In the genomic region with DNA sequence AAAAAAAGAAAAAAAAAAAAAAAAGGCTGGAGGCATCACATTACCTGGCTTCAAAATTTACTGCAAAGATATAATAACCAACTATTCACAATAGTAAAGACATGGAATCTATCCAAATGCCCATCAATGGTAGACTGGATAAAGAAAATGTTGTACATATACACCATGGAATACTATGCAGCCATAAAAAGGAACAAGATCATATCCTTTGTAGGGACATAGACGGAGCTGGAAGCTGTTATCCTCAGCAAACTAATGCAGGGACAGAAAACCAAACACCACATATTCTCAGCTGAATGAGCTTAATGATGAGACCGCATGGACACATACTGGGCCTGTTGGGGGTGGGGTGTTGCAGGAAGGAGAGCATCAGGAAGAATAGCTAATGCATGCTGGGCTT, we compare ENCODE assay signal across 18 cellular contexts.
DNase-seq lines count a peak whose midpoint lies in the region; ATAC-seq, FAIRE-seq and TF ChIP-seq lines count a peak whose summit lies in the region.
"Had no signal": no experiment of that assay in that cellular context is flagged by ENCODE, and none has a peak within 500 bp of the region (broad histone marks: within the 10 kb centered on the region; RNA-seq: fewer than 3 reads in every experiment).

No MANE protein-coding gene starts in this region.

- POLR2A ChIA-PET in activated CD8-positive, alpha-beta T cell treated with anti-CD3 and anti-CD28 coated beads for 36 hours (lab: Charles Lee) = no interaction called here

- CTCF ChIA-PET in activated CD8-positive, alpha-beta T cell treated with anti-CD3 and anti-CD28 coated beads for 36 hours (lab: Charles Lee) = no interaction called here

- H3K9me3 Mint-ChIP-seq in T-helper 2 cell treated with Interferon-gamma antibody and Interleukin-4, amounts not matched to agents 5 μg/mL and 100 μg/mL, for 36 hours = peaks cover 45% of the 10 kb centered on the region
- H3K9me3 Mint-ChIP-seq in CD14-positive monocyte (peaks cover 0 to 7% (median 0%) of the 10 kb centered on the region in 7 donors), IgD-negative memory B cell (no peaks in the 10 kb centered on the region)
- peaks cover 23% of the 10 kb centered on the region for H3K9me3 Mint-ChIP-seq in activated CD8-positive, alpha-beta T cell treated with anti-CD3 and anti-CD28 coated beads for 36 hours

- TF ChIP-seq CTCF in CD14-positive monocyte (IDR thresholded peaks at IDR 0.05) = no peak
- no peak for TF ChIP-seq CTCF in activated CD8-positive, alpha-beta T cell treated with anti-CD3 and anti-CD28 coated beads for 36 hours (IDR thresholded peaks at IDR 0.05)

- intact Hi-C loops in CD14-positive monocyte (cut with micrococcal nuclease) = loop anchor here (5.0 to 10.0 kb wide), 2 partner anchors 53 to 60 kb away; no protein-coding TSS in a partner anchor
- intact Hi-C loops in activated CD8-positive, alpha-beta T cell treated with anti-CD3 and anti-CD28 coated beads for 36 hours (cut with micrococcal nuclease) = no loop called here

- peaks cover 53% of the 10 kb centered on the region for H3K4me1 Mint-ChIP-seq in T-helper 2 cell treated with Interferon-gamma antibody and Interleukin-4, amounts not matched to agents 5 μg/mL and 100 μg/mL, for 36 hours (ENCODE audit: low read depth)
- peaks cover 79% of the 10 kb centered on the region for H3K4me1 Mint-ChIP-seq in CD14-positive monocyte
- H3K4me1 Mint-ChIP-seq in IgD-negative memory B cell = peaks cover 17 to 29% (median 22%) of the 10 kb centered on the region in 3 donors
- peaks cover 63% of the 10 kb centered on the region for H3K4me1 Mint-ChIP-seq in activated CD8-positive, alpha-beta T cell treated with anti-CD3 and anti-CD28 coated beads for 36 hours (ENCODE audit: low read depth)

- no peak for DNase-seq in T-helper 2 cell treated with Interferon-gamma antibody and Interleukin-4, amounts not matched to agents 5 μg/mL and 100 μg/mL, for 36 hours (ENCODE audit: low spot score)
- DNase-seq in T-helper 2 cell = no peak
- DNase-seq in CD14-positive monocyte (ENCODE audit: low spot score) = no peak
- DNase-seq in activated CD8-positive, alpha-beta T cell treated with anti-CD3 and anti-CD28 coated beads for 36 hours = no peak
- DNase-seq in frontal cortex (ENCODE audit: low spot score in 2 of 2) = no peak
- no peak for DNase-seq in NCI-H1930 (lab: John Stamatoyannopoulos, UW)
- no peak for DNase-seq in mesenteric fat pad (ENCODE audit: low spot score)
- DNase-seq: NCI-H1105 treated with DMSO at 0.1 percent for 48 hours, NCI-H1694, NCI-H2227 treated with DMSO at 0.1 percent for 48 hours, NCI-H510A treated with DMSO at 0.1 percent for 48 hours, NCI-H774, PC-3, RPMI8226, SHP77 treated with DMSO at 0.1 percent for 48 hours had no signal

- peaks cover 42% of the 10 kb centered on the region for H3K36me3 Mint-ChIP-seq in T-helper 2 cell treated with Interferon-gamma antibody and Interleukin-4, amounts not matched to agents 5 μg/mL and 100 μg/mL, for 36 hours (ENCODE audit: low read depth)
- H3K36me3 Mint-ChIP-seq in CD14-positive monocyte = peaks cover 0 to under 1% of the 10 kb centered on the region in 2 donors
- no peaks in the 10 kb centered on the region for H3K36me3 Mint-ChIP-seq in IgD-negative memory B cell
- peaks cover 30% of the 10 kb centered on the region for H3K36me3 Mint-ChIP-seq in activated CD8-positive, alpha-beta T cell treated with anti-CD3 and anti-CD28 coated beads for 36 hours (ENCODE audit: low read depth)

- ATAC-seq in activated CD8-positive, alpha-beta T cell treated with anti-CD3 and anti-CD28 coated beads for 36 hours = no peak
- ATAC-seq: PC-3 had no signal

- H3K4me3 Mint-ChIP-seq in T-helper 2 cell treated with Interferon-gamma antibody and Interleukin-4, amounts not matched to agents 5 μg/mL and 100 μg/mL, for 36 hours = no peak overlapping the region
- no peak overlapping the region for H3K4me3 Mint-ChIP-seq in CD14-positive monocyte
- H3K4me3 Mint-ChIP-seq in IgD-negative memory B cell = peak overlapping the region in 1 of 4 donors; percentile 77
- no peak overlapping the region for H3K4me3 Mint-ChIP-seq in activated CD8-positive, alpha-beta T cell treated with anti-CD3 and anti-CD28 coated beads for 36 hours

- no peaks in the 10 kb centered on the region for H3K27me3 Mint-ChIP-seq in T-helper 2 cell treated with Interferon-gamma antibody and Interleukin-4, amounts not matched to agents 5 μg/mL and 100 μg/mL, for 36 hours (ENCODE audit: low read depth)
- H3K27me3 Mint-ChIP-seq in CD14-positive monocyte (ENCODE audit: low read depth in 3 of 3) (peaks cover 2% of the 10 kb centered on the region in 3 donors), IgD-negative memory B cell (no peaks in the 10 kb centered on the region)
- no peaks in the 10 kb centered on the region for H3K27me3 Mint-ChIP-seq in activated CD8-positive, alpha-beta T cell treated with anti-CD3 and anti-CD28 coated beads for 36 hours

- no peak for FAIRE-seq in frontal cortex (lab: Jason Lieb, UNC)
- FAIRE-seq: D721Med, H1 had no signal

- peak overlapping the region; percentile 93 for H3K27ac Mint-ChIP-seq in T-helper 2 cell treated with Interferon-gamma antibody and Interleukin-4, amounts not matched to agents 5 μg/mL and 100 μg/mL, for 36 hours
- H3K27ac Mint-ChIP-seq in CD14-positive monocyte (peak overlapping the region in 6 of 7 donors; percentile 95 to 99 (median 97)), IgD-negative memory B cell (peak overlapping the region in 2 of 3 donors; percentile 1 to 3)
- peak overlapping the region; percentile 94 for H3K27ac Mint-ChIP-seq in activated CD8-positive, alpha-beta T cell treated with anti-CD3 and anti-CD28 coated beads for 36 hours

Comparison
In these comparisons a context has a peak if more than half of its experiments do, and no peak if none do; other contexts are left out.
1. H3K27ac Mint-ChIP-seq: peak in every context shown above with its lines; median percentile 97 in CD14-positive monocyte; 94 in activated CD8-positive, alpha-beta T cell treated with anti-CD3 and anti-CD28 coated beads for 36 hours; 93 in T-helper 2 cell treated with Interferon-gamma antibody and Interleukin-4, amounts not matched to agents 5 μg/mL and 100 μg/mL, for 36 hours; 2 in IgD-negative memory B cell.